In the genomic region with DNA sequence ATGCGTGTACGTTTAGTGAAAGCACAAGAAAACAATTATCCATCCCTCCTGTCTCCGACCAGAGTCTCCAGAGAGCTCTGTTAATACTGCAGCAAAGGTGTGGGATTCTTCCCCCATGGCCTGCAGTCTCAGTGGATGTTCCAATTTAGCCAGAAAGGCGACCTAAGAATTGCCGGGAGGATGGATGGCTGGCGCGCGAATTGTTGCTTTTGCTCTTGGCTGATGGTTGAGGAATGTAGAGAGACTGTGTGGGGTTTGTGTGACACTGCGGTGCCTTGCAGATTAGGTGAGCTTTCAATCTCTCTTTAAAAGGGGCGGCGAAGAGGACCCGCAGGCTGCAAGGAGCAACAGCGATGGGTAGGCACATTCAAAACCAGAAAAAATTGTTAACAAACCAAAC, we compare ENCODE assay signal across 1 cellular context.
TF ChIP-seq lines count a peak whose summit lies in the region.

No MANE protein-coding gene starts in this region.

TF ChIP-seq in IMR-90, 13 proteins besides CTCF, POLR2A, EP300 and RAD21:
- TF ChIP-seq RCOR1 (IDR thresholded peaks at IDR 0.05; ENCODE audit: insufficient replicate concordance, low read length) (no peak), BHLHE40 (IDR thresholded peaks at IDR 0.05; ENCODE audit: low read depth, low read length) (no peak), MAFK (IDR thresholded peaks at IDR 0.05; ENCODE audit: low read depth, low read length) (no peak), NFE2L2 (IDR thresholded peaks at IDR 0.05; ENCODE audit: low read depth, low read length) (no peak), RFX5 (IDR thresholded peaks at IDR 0.05; ENCODE audit: low read depth, low read length) (no peak), SMC3 (IDR thresholded peaks at IDR 0.05; ENCODE audit: low read depth, low read length) (no peak), FOS (IDR thresholded peaks at IDR 0.05; ENCODE audit: low read depth, low read length) (no peak), CEBPB (IDR thresholded peaks at IDR 0.05; ENCODE audit: low read depth, low read length) (no peak)
